ENCODE assay signal across 24 cellular contexts in the genomic region with DNA sequence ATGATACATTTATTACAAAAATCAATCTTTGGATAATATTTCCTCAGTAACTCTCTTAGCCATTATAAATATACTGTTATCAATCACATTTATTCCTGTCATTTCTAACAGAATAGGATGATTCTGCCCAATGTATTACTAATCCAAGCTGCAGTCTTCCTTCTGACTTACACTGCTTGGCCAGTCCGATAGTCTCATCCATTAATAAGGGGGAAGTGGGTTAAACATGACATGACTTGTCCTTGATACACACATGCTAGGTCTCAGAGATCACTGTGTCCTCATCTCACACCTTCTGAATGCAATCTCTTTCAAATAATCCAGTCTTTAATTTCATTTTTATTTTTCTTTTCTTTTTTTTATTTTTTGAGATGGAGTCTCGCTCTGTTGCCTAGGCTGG. TPM values are rescaled to one million over a fixed set of nuclear protein-coding genes. Genes with fewer than 3 reads are reported as not detected.
DNase-seq lines count a peak whose midpoint lies in the region; ATAC-seq, FAIRE-seq and TF ChIP-seq lines count a peak whose summit lies in the region.
"Had no signal": no experiment of that assay in that cellular context is flagged by ENCODE, and none has a peak within 500 bp of the region (broad histone marks: within the 10 kb centered on the region; RNA-seq: fewer than 3 reads in every experiment).

No MANE protein-coding gene starts in this region.

- TF ChIP-seq POLR2A in breast epithelium (IDR thresholded peaks at IDR 0.05): no peak

- H3K9ac ChIP-seq in keratinocyte (ENCODE audit: control insufficient read depth, extremely low read depth, insufficient read depth, low read length): no peak overlapping the region
- H3K9ac ChIP-seq: BLaER1, GM23248 had no signal

- FAIRE-seq in keratinocyte (lab: Jason Lieb, UNC): peak; percentile 60
- FAIRE-seq: A204.1, GM12878, GM19239, H1 had no signal

- no peak overlapping the region for H3K4me3 ChIP-seq in breast epithelium
- no peak overlapping the region for H3K4me3 ChIP-seq in epithelial cell of esophagus (ENCODE audit: low read length)
- no peak overlapping the region for H3K4me3 ChIP-seq in keratinocyte (ENCODE audit: control insufficient read depth in 2 of 3, extremely low read depth in 1 of 3, insufficient read depth in 2 of 3, low read depth in 1 of 3, low read length in 3 of 3)
- H3K4me3 ChIP-seq in aorta (ENCODE audit: low read length in 2 of 2): no peak overlapping the region
- H3K4me3 ChIP-seq: BLaER1, GM12878, GM23248 had no signal

- H3K36me3 ChIP-seq in breast epithelium (no peaks in the 10 kb centered on the region), keratinocyte (ENCODE audit: control insufficient read depth in 2 of 2, extremely low read depth in 1 of 2, insufficient read depth in 2 of 2, low read length in 2 of 2) (no peaks in the 10 kb centered on the region), aorta (ENCODE audit: control insufficient read depth in 1 of 2, insufficient read depth in 2 of 2, low read length in 1 of 2) (no peaks in the 10 kb centered on the region)
- H3K36me3 ChIP-seq: BLaER1 had no signal

- intact Hi-C loops in MCF 10A (cut with micrococcal nuclease) (no loop called here), breast epithelium (cut with DNase I; ENCODE audit: low total_unique reads) (no loop called here), aorta (cut with DNase I) (loop anchor here in 1 of 2 donors (5.0 kb wide), 1 partner anchor 37 kb away; no protein-coding TSS in a partner anchor)

- TF ChIP-seq CTCF in MCF 10A (IDR thresholded peaks at IDR 0.05; ENCODE audit: unreplicated experiment) (no peak), breast epithelium (IDR thresholded peaks at IDR 0.05) (no peak), epithelial cell of esophagus (IDR thresholded peaks at IDR 0.05; ENCODE audit: insufficient read depth, low read depth, low read length, missing control alignments) (no peak), keratinocyte (optimal IDR thresholded peaks at IDR 0.05 in 1 of 3, IDR thresholded peaks at IDR 0.05 in 1 of 3, conservative IDR thresholded peaks at IDR 0.05 in 1 of 3; ENCODE audit: extremely low read depth in 1 of 3, insufficient read depth in 2 of 3, low read length in 3 of 3) (no peak)

- dilution Hi-C loops in keratinocyte (cut with MboI; ENCODE audit: extremely low pct_ligation_motif_present, low sequenced_read_pairs): no loop called here

- H3K36me3 Mint-ChIP-seq in MCF 10A (ENCODE audit: insufficient read depth, unreplicated experiment): no peaks in the 10 kb centered on the region
- H3K36me3 Mint-ChIP-seq: CD4-positive, CD25-positive, alpha-beta regulatory T cell; CD8-positive, alpha-beta T cell had no signal

- POLR2A ChIA-PET in MCF 10A (lab: Yijun Ruan, JAX): no interaction called here

- no peak overlapping the region for H3K4me3 Mint-ChIP-seq in MCF 10A (ENCODE audit: unreplicated experiment)
- H3K4me3 Mint-ChIP-seq: B cell; CD4-positive, CD25-positive, alpha-beta regulatory T cell; CD8-positive, alpha-beta T cell had no signal

- no peak for DNase-seq in MCF 10A (ENCODE audit: unreplicated experiment)
- DNase-seq in breast epithelium (ENCODE audit: low spot score in 2 of 2): no peak
- DNase-seq in epithelial cell of esophagus (ENCODE audit: low read depth): peak; percentile 82
- no peak for DNase-seq in keratinocyte (ENCODE audit: low read depth, low spot score)
- no peak for DNase-seq in cerebellum (ENCODE audit: low spot score)
- no peak for DNase-seq in aorta
- DNase-seq: Caco-2; CD4-positive, CD25-positive, alpha-beta regulatory T cell; CD8-positive, alpha-beta T cell; DMS 273 treated with DMSO at 0.1 percent for 48 hours; DMS79; EL; GDM1; GM23248; H7; HCEC 1CT had no signal

- ATAC-seq in aorta (ENCODE audit: low FRiP score): no peak
- ATAC-seq: CD8-positive, alpha-beta T cell; GM12878 had no signal

- peak overlapping the region; percentile 32 for H3K27ac Mint-ChIP-seq in MCF 10A (ENCODE audit: low read depth, unreplicated experiment)
- H3K27ac Mint-ChIP-seq: B cell; CD4-positive, CD25-positive, alpha-beta regulatory T cell; CD8-positive, alpha-beta T cell had no signal

- H3K4me1 Mint-ChIP-seq in MCF 10A (ENCODE audit: insufficient read depth, unreplicated experiment): peaks cover 5% of the 10 kb centered on the region
- H3K4me1 Mint-ChIP-seq: B cell; CD4-positive, CD25-positive, alpha-beta regulatory T cell had no signal

- H3K27ac ChIP-seq in breast epithelium (no peak overlapping the region), keratinocyte (ENCODE audit: control insufficient read depth, insufficient read depth, low read length) (no peak overlapping the region), aorta (ENCODE audit: low read depth in 1 of 2, low read length in 2 of 2) (no peak overlapping the region)
- H3K27ac ChIP-seq: 22Rv1, BLaER1, C4-2B, GM23248 had no signal

- H3K9me3 Mint-ChIP-seq in MCF 10A (ENCODE audit: unreplicated experiment): no peaks in the 10 kb centered on the region
- H3K9me3 Mint-ChIP-seq: CD4-positive, CD25-positive, alpha-beta regulatory T cell; CD8-positive, alpha-beta T cell had no signal

- H3K27me3 ChIP-seq in breast epithelium (no peaks in the 10 kb centered on the region), keratinocyte (ENCODE audit: control insufficient read depth, extremely low read depth, insufficient read depth, low read length) (no peaks in the 10 kb centered on the region), aorta (ENCODE audit: control insufficient read depth in 1 of 2, insufficient read depth in 2 of 2, low read length in 1 of 2) (no peaks in the 10 kb centered on the region)
- H3K27me3 ChIP-seq: BLaER1 had no signal

- H3K4me1 ChIP-seq in breast epithelium (no peaks in the 10 kb centered on the region), keratinocyte (ENCODE audit: control insufficient read depth, extremely low read depth, insufficient read depth, low read length) (peaks cover 6% of the 10 kb centered on the region), aorta (ENCODE audit: control insufficient read depth in 1 of 2, insufficient read depth in 2 of 2, low read length in 2 of 2) (no peaks in the 10 kb centered on the region)
- H3K4me1 ChIP-seq: BLaER1, Caco-2 had no signal

- H2AFZ ChIP-seq in keratinocyte (ENCODE audit: control insufficient read depth, low read length): peak overlapping the region; percentile 49
- H2AFZ ChIP-seq: GM23248 had no signal

- H3K27me3 Mint-ChIP-seq in MCF 10A (ENCODE audit: insufficient read depth, unreplicated experiment): no peaks in the 10 kb centered on the region

- H3K9me1 ChIP-seq in keratinocyte (ENCODE audit: control insufficient read depth, extremely low read depth, insufficient read depth, low read length): no peaks in the 10 kb centered on the region

- WGBS in aorta, 2 donors: 93 to 97% methylated on average over 2 of the region's 2 CpGs

- BruUV-seq in MCF 10A (replicated peaks; lab: Mats Ljungman, UMichigan): no TSS peak

- H4K20me1 ChIP-seq in keratinocyte (ENCODE audit: control insufficient read depth, extremely low read depth, insufficient read depth, low read length): no peaks in the 10 kb centered on the region
- H4K20me1 ChIP-seq: BLaER1 had no signal

- no peaks in the 10 kb centered on the region for H3K9me3 ChIP-seq in breast epithelium
- no peaks in the 10 kb centered on the region for H3K9me3 ChIP-seq in keratinocyte (ENCODE audit: control insufficient read depth, low read depth, low read length)
- no peaks in the 10 kb centered on the region for H3K9me3 ChIP-seq in aorta (ENCODE audit: control insufficient read depth, low read length)
- H3K9me3 ChIP-seq: BLaER1, Caco-2 had no signal

- CTCF ChIA-PET in MCF 10A (lab: Yijun Ruan, JAX): no interaction called here

- no peaks in the 10 kb centered on the region for H3K79me2 ChIP-seq in keratinocyte (ENCODE audit: control insufficient read depth, insufficient read depth, low read length)

- peak overlapping the region; percentile 48 for H3K4me2 ChIP-seq in keratinocyte (ENCODE audit: control insufficient read depth, extremely low read depth, insufficient read depth, low read depth, low read length)
- H3K4me2 ChIP-seq: BLaER1 had no signal

RNA-seq across cellular contexts. Expression of gene SACS, which starts 18.8 kb away (rescaled TPM):
- 17.6 and 21.1 TPM in 2 replicates for total RNA-seq in MCF 10A (2022)
- 10 to 100 TPM; 26.2 to 36.3 (median 32.4) TPM for total RNA-seq in breast epithelium
- polyA plus RNA-seq in keratinocyte: 7.8 to 13.5 TPM (median 11.2 TPM) in 3 replicates
- polyA plus RNA-seq in keratinocyte (2011; ENCODE audit: low read depth): 3.7 TPM
- polyA plus RNA-seq in keratinocyte (2011; cell fraction: cytosol; rRNA removed): 3.8 and 6.8 TPM in 2 replicates
- 15.3 and 22.9 TPM in 2 replicates for polyA plus RNA-seq in keratinocyte (2011; cell fraction: nucleus; rRNA removed)
- 3.2 and 10.5 TPM in 2 replicates for polyA plus RNA-seq in keratinocyte (2012; ENCODE audit: low replicate concordance)
- polyA minus RNA-seq in keratinocyte: 43.4 to 82.7 TPM (median 61.2 TPM) in 3 replicates
- 22.1 TPM for polyA minus RNA-seq in keratinocyte (2011; cell fraction: cytosol; rRNA and poly(A)+ RNA removed)
- polyA minus RNA-seq in keratinocyte (2011; cell fraction: nucleus; rRNA and poly(A)+ RNA removed): 60.2 and 89.0 TPM in 2 replicates
- total RNA-seq in cerebellum: 103 TPM
- 10 to 100 TPM; 35.8 to 79.0 TPM for total RNA-seq in aorta
- 10 to 100 TPM in 1 of 2 donors, 1 to 10 TPM in 1; 3.0 to 16.7 TPM for polyA plus RNA-seq in aorta
